ENCODE assay signal across 29 cellular contexts in the genomic region with DNA sequence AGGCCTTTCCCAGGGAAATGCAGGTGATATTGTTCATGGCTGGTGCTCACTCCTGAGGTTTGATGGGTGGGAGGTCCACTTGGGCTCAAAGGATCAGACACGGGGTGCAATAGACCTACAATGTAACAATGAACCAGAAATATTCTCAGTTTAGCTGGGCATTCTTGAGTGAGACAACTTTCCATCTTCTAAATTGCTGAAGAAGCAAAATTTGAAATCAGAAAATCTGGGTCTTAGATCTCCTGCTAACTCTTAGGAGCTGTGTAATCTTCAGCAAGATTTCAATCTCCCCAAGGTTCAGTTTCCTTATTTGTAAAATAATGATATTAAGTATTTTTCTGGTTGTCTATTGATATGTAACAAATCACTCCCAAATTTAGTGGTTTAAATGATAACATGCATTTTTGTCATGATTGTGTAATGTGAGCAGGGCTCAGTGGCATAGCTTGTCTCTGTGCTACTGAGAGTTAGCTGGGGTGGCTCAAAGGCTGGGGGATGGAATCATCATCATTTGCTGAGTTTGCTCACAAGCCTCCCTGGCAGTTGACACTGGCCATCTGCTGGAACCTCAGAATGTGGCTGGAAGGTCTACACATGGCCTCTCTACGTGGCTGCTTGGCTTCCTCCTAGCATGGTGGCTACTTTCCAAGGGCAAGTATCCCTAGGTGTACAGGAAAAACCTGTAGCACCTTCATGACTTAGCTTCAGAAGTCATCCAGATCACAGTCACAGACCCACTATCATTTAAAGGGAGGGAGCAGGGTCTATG.
"Had no signal": no experiment of that assay in that cellular context is flagged by ENCODE, and none has a peak within 500 bp of the region (broad histone marks: within the 10 kb centered on the region; RNA-seq: fewer than 3 reads in every experiment).

No MANE protein-coding gene starts in this region.

- H3K36me3 Mint-ChIP-seq: memory B cell; naive thymus-derived CD8-positive, alpha-beta T cell; stimulated activated effector memory CD8-positive, alpha-beta T cell treated with anti-CD3 and anti-CD28 coated beads, Interleukin-12 subunit alpha, Interleukin-12 subunit beta, amount 100 ng/mL, for 72 hours had no signal

- H3K4me1 Mint-ChIP-seq: memory B cell; naive thymus-derived CD8-positive, alpha-beta T cell; nephron; neural crest cell; stimulated activated effector memory CD8-positive, alpha-beta T cell treated with anti-CD3 and anti-CD28 coated beads, Interleukin-12 subunit alpha, Interleukin-12 subunit beta, amount 100 ng/mL, for 72 hours had no signal

- H3K4me3 ChIP-seq: hepatocyte, left ventricle myocardium inferior, lung, mucosa of descending colon, pancreas, prostate gland, sigmoid colon, spleen, suprapubic skin, thoracic aorta, tibial artery, upper lobe of right lung had no signal

- H3K4me2 ChIP-seq: hepatocyte had no signal

- FAIRE-seq: pancreas, small intestine, urothelium cell line had no signal

- H3K9me3 ChIP-seq: left ventricle myocardium inferior, mucosa of descending colon, pancreas, prostate gland, sigmoid colon, spleen, suprapubic skin, thoracic aorta, tibial artery, upper lobe of right lung had no signal

- H3K27ac Mint-ChIP-seq: memory B cell; naive thymus-derived CD8-positive, alpha-beta T cell; nephron; stimulated activated effector memory CD8-positive, alpha-beta T cell treated with anti-CD3 and anti-CD28 coated beads, Interleukin-12 subunit alpha, Interleukin-12 subunit beta, amount 100 ng/mL, for 72 hours; stimulated activated naive CD8-positive, alpha-beta T cell treated with anti-CD3 and anti-CD28 coated beads, Interleukin-15, Interleukin-2, amounts not matched to agents 100 ng/mL and 50 ng/mL, for 24 hours had no signal

- H3K27me3 Mint-ChIP-seq: stimulated activated naive CD8-positive, alpha-beta T cell treated with anti-CD3 and anti-CD28 coated beads, Interleukin-15, Interleukin-2, amounts not matched to agents 100 ng/mL and 50 ng/mL, for 24 hours had no signal

- H3K4me3 Mint-ChIP-seq: memory B cell; naive thymus-derived CD8-positive, alpha-beta T cell; nephron; neural crest cell; stimulated activated effector memory CD8-positive, alpha-beta T cell treated with anti-CD3 and anti-CD28 coated beads, Interleukin-12 subunit alpha, Interleukin-12 subunit beta, amount 100 ng/mL, for 72 hours; stimulated activated naive CD8-positive, alpha-beta T cell treated with anti-CD3 and anti-CD28 coated beads, Interleukin-15, Interleukin-2, amounts not matched to agents 100 ng/mL and 50 ng/mL, for 24 hours had no signal

- DNase-seq: islet precursor cell; left ventricle myocardium inferior; midbrain; mucosa of descending colon; naive thymus-derived CD8-positive, alpha-beta T cell; nucleus accumbens; pancreas; posterior cingulate gyrus; retina; right cardiac atrium; sigmoid colon; small intestine; spleen; stimulated activated CD4-positive, alpha-beta T cell treated with anti-CD3 and anti-CD28 coated beads, Interleukin-4, amount 100 ng/mL, for 24 hours; stimulated activated naive CD4-positive, alpha-beta T cell; tibial artery; trophoblast cell; upper lobe of right lung had no signal

- H3K9me3 Mint-ChIP-seq: memory B cell; nephron; neural crest cell; stimulated activated effector memory CD8-positive, alpha-beta T cell treated with anti-CD3 and anti-CD28 coated beads, Interleukin-12 subunit alpha, Interleukin-12 subunit beta, amount 100 ng/mL, for 72 hours; stimulated activated naive CD8-positive, alpha-beta T cell treated with anti-CD3 and anti-CD28 coated beads, Interleukin-15, Interleukin-2, amounts not matched to agents 100 ng/mL and 50 ng/mL, for 24 hours had no signal

- ATAC-seq: mucosa of descending colon; naive thymus-derived CD8-positive, alpha-beta T cell; pancreas; right cardiac atrium; stimulated activated effector memory CD8-positive, alpha-beta T cell treated with anti-CD3 and anti-CD28 coated beads, Interleukin-12 subunit alpha, Interleukin-12 subunit beta, amount 100 ng/mL, for 72 hours; upper lobe of right lung had no signal

- H3K79me2 ChIP-seq: hepatocyte had no signal

- H2AFZ ChIP-seq: hepatocyte had no signal

- H3K36me3 ChIP-seq: left ventricle myocardium inferior, pancreas, prostate gland, sigmoid colon, spleen, suprapubic skin, thoracic aorta, tibial artery, upper lobe of right lung had no signal

- H3K27me3 ChIP-seq: hepatocyte, sigmoid colon, spleen, suprapubic skin, tibial artery, upper lobe of right lung had no signal

- H3K27ac ChIP-seq: hepatocyte, left ventricle myocardium inferior, pancreas, prostate gland, sigmoid colon, spleen, suprapubic skin, thoracic aorta, tibial artery, upper lobe of right lung had no signal

- H3K4me1 ChIP-seq: left ventricle myocardium inferior, pancreas, prostate gland, sigmoid colon, spleen, suprapubic skin, tibial artery, upper lobe of right lung had no signal
